Comparison of ENCODE assay signal across 8 cellular contexts in the genomic region with DNA sequence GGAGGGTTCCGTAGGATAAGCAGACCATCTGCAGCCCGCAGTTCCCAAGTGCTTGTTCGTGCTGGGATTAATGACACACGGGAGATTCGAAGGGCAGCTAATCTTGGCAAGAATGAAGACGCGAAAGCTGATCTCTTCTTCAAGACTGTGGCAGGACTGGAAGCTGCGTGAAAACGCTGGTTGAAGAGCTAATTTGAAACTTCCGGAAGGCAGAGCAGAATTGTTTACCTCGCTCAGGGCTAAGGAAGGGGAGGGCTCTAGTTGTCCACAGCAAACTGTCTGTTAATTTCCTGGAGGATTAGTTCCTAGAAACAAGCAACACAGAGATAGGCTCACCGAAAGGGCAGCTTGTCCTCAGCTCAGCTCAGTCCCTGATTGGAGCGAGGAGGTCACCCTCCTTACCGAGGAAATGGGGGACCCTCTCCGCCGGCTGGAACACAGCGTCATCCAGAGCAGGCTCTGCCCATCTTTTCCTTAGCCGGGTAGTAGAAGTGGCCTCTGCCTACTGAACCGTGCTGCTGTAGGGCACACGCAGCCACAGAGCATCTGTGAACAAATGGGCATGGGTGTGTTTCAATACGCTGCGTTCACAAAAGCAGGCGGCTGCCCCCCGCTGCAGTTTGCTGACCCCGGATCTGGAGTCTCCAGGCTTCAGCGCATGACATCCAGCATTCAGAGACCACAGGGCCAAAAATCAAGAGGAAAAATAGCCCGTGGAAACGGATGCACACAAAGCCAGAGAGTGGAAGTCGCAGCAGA. TPM values are rescaled to one million over a fixed set of nuclear protein-coding genes. Genes with fewer than 3 reads are reported as not detected.
DNase-seq lines count a peak whose midpoint lies in the region; ATAC-seq and TF ChIP-seq lines count a peak whose summit lies in the region.

No MANE protein-coding gene starts in this region.

- no peaks in the 10 kb centered on the region for H3K27me3 Mint-ChIP-seq in activated naive CD8-positive, alpha-beta T cell treated with anti-CD3 and anti-CD28 coated beads, Interleukin-2, amount 10 ng/mL, durations not matched to agents 7 days and 5 days

- H3K27me3 ChIP-seq in right atrium auricular region, result no peaks in the 10 kb centered on the region
- H3K27me3 ChIP-seq in skeletal muscle satellite cell (ENCODE audit: control insufficient read depth, insufficient read depth, low read length), result no peaks in the 10 kb centered on the region
- no peaks in the 10 kb centered on the region; the same call in 1 of the 2 replicates for H3K27me3 ChIP-seq in MG63

- peaks cover 9% of the 10 kb centered on the region for H3K9me3 Mint-ChIP-seq in activated naive CD8-positive, alpha-beta T cell treated with anti-CD3 and anti-CD28 coated beads, Interleukin-2, amount 10 ng/mL, durations not matched to agents 7 days and 5 days

- H3K9me3 ChIP-seq in right atrium auricular region (no peaks in the 10 kb centered on the region), skeletal muscle satellite cell (replicated peaks; ENCODE audit: low read length) (no peaks in the 10 kb centered on the region), MG63 (peaks cover 6% of the 10 kb centered on the region)

- peaks cover 30% of the 10 kb centered on the region for H3K4me1 Mint-ChIP-seq in activated naive CD8-positive, alpha-beta T cell treated with anti-CD3 and anti-CD28 coated beads, Interleukin-2, amount 10 ng/mL, durations not matched to agents 7 days and 5 days

- DNase-seq in GM12865 (ENCODE audit: low read depth) (peak; percentile 55), NCI-H510A (lab: John Stamatoyannopoulos, UW) (peak; percentile 44), right atrium auricular region (ENCODE audit: low spot score) (no peak), MG63 (no peak), LoVo (ENCODE audit: low spot score) (no peak), HPDE6-E6E7 (ENCODE audit: extremely low spot score) (no peak)
- DNase-seq in activated naive CD8-positive, alpha-beta T cell treated with anti-CD3 and anti-CD28 coated beads, Interleukin-2, amount 10 ng/mL, durations not matched to agents 7 days and 5 days, result peak; percentile 68

- TF ChIP-seq CTCF in GM12865 (IDR thresholded peaks at IDR 0.05; ENCODE audit: insufficient read depth, low read depth, low read length, missing control alignments), result no peak
- TF ChIP-seq CTCF in right atrium auricular region (IDR thresholded peaks at IDR 0.05), result no peak

- H3K27ac Mint-ChIP-seq in activated naive CD8-positive, alpha-beta T cell treated with anti-CD3 and anti-CD28 coated beads, Interleukin-2, amount 10 ng/mL, durations not matched to agents 7 days and 5 days, result peak overlapping the region; percentile 95

- POLR2A ChIA-PET in activated naive CD8-positive, alpha-beta T cell treated with anti-CD3 and anti-CD28 coated beads, Interleukin-2, amount 10 ng/mL, durations not matched to agents 7 days and 5 days (lab: Charles Lee), result interaction anchor here (0.6 to 3.4 kb wide), 17 partner anchors 9 to 1392 kb away, joined by 3 to 15 read pairs (median 4); a partner anchor contains a TSS

- peak overlapping the region; percentile 22 for H3K4me3 ChIP-seq in GM12865 (ENCODE audit: low read depth, low read length)
- H3K4me3 ChIP-seq in right atrium auricular region, result peak overlapping the region; percentile 4 to 35
- peak overlapping the region; percentile 38 for H3K4me3 ChIP-seq in skeletal muscle satellite cell (ENCODE audit: low read length)
- H3K4me3 ChIP-seq in MG63, result no peak overlapping the region

- peak overlapping the region; percentile 85 for H3K4me3 Mint-ChIP-seq in activated naive CD8-positive, alpha-beta T cell treated with anti-CD3 and anti-CD28 coated beads, Interleukin-2, amount 10 ng/mL, durations not matched to agents 7 days and 5 days

- H3K9ac ChIP-seq in skeletal muscle satellite cell (ENCODE audit: low read depth, low read length), result peak overlapping the region; percentile 52

- H3K4me2 ChIP-seq in skeletal muscle satellite cell (ENCODE audit: low read length), result peak overlapping the region; percentile 62

- ATAC-seq in activated naive CD8-positive, alpha-beta T cell treated with anti-CD3 and anti-CD28 coated beads, Interleukin-2, amount 10 ng/mL, durations not matched to agents 7 days and 5 days (ENCODE audit: low read depth), result peak; percentile 94

- H3K27ac ChIP-seq in right atrium auricular region, result peak overlapping the region; percentile 56 to 64

- peaks cover 0 to 31% of the 10 kb centered on the region in 2 donors for H3K4me1 ChIP-seq in right atrium auricular region
- peaks cover 23% of the 10 kb centered on the region for H3K4me1 ChIP-seq in skeletal muscle satellite cell (ENCODE audit: control insufficient read depth, insufficient read depth, low read length)

- peaks cover 10% of the 10 kb centered on the region for H3K36me3 Mint-ChIP-seq in activated naive CD8-positive, alpha-beta T cell treated with anti-CD3 and anti-CD28 coated beads, Interleukin-2, amount 10 ng/mL, durations not matched to agents 7 days and 5 days

- H3K36me3 ChIP-seq in right atrium auricular region, result no peaks in the 10 kb centered on the region
- H3K36me3 ChIP-seq in skeletal muscle satellite cell (ENCODE audit: insufficient read depth, low read length), result no peaks in the 10 kb centered on the region
- no peaks in the 10 kb centered on the region; the same call in 1 of the 2 replicates for H3K36me3 ChIP-seq in MG63

RNA-seq across cellular contexts. Expression of a gene that starts 16.7 kb away (rescaled TPM):
- total RNA-seq in activated naive CD8-positive, alpha-beta T cell treated with anti-CD3 and anti-CD28 coated beads, Interleukin-2, amount 10 ng/mL, durations not matched to agents 7 days and 5 days, result 1 to 10 TPM; 7.4 to 7.5 TPM
- 10 to 100 TPM; 27.9 to 36.5 TPM for total RNA-seq in right atrium auricular region
- 25.8 and 35.5 TPM in 2 replicates for total RNA-seq in skeletal muscle satellite cell (2012; rRNA removed)
- total RNA-seq in MG63 (2014; rRNA removed; shearing (Covaris generic); ENCODE audit: low replicate concordance), result 34.4 and 43.9 TPM in 2 replicates

RNA-seq across cellular contexts. Expression of a gene that starts 26.6 kb away (rescaled TPM):
- 10 to 100 TPM; 32.5 to 33.0 TPM for total RNA-seq in activated naive CD8-positive, alpha-beta T cell treated with anti-CD3 and anti-CD28 coated beads, Interleukin-2, amount 10 ng/mL, durations not matched to agents 7 days and 5 days
- 10 to 100 TPM; 12.9 to 17.5 TPM for total RNA-seq in right atrium auricular region
- 17.0 and 18.1 TPM in 2 replicates for total RNA-seq in skeletal muscle satellite cell (2012; rRNA removed)
- 65.4 and 74.3 TPM in 2 replicates for total RNA-seq in MG63 (2014; rRNA removed; shearing (Covaris generic); ENCODE audit: low replicate concordance)

Comparison
In these comparisons a context has a peak if more than half of its experiments do, and no peak if none do; other contexts are left out.
1. DNase-seq: peak in GM12865 (single experiment), NCI-H510A (single experiment) and activated naive CD8-positive, alpha-beta T cell treated with anti-CD3 and anti-CD28 coated beads, Interleukin-2, amount 10 ng/mL, durations not matched to agents 7 days and 5 days (single experiment); none in right atrium auricular region (single experiment), MG63 (single experiment), LoVo (single experiment) and HPDE6-E6E7 (single experiment).